ENCODE assay signal across 1 cellular context in the genomic region with DNA sequence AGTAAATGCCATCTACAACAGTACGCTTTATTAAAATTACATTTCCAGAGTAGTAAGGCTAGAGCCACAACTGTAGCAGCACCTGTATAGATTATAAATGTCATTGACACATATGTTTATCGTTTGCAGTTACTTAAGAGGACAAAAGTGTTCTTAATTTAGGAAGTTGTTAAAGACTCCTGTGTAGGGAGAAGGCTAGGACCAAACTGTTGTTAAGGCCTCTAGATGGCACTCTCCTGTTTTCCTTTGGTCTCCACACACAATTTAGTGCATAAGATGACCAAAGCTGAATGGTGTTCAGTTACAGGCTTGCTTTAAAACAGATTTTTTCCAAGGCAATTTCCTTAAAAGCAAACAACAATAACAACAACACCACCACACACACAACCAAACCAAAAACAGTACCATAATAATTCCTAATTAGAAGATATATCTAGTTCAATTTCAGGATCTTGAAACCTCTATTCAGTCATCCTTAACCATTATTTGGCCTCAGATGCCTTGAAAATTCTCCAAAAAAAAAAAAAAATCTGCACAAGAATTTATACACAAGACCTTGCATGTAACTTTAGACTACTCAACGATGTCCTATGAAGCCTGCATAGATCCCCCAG.
TF ChIP-seq lines count a peak whose summit lies in the region.

No MANE protein-coding gene starts in this region.

TF ChIP-seq in GM23338, 12 proteins besides CTCF, POLR2A, EP300 and RAD21 (continued from another document):
- TF ChIP-seq, protein P1, sequence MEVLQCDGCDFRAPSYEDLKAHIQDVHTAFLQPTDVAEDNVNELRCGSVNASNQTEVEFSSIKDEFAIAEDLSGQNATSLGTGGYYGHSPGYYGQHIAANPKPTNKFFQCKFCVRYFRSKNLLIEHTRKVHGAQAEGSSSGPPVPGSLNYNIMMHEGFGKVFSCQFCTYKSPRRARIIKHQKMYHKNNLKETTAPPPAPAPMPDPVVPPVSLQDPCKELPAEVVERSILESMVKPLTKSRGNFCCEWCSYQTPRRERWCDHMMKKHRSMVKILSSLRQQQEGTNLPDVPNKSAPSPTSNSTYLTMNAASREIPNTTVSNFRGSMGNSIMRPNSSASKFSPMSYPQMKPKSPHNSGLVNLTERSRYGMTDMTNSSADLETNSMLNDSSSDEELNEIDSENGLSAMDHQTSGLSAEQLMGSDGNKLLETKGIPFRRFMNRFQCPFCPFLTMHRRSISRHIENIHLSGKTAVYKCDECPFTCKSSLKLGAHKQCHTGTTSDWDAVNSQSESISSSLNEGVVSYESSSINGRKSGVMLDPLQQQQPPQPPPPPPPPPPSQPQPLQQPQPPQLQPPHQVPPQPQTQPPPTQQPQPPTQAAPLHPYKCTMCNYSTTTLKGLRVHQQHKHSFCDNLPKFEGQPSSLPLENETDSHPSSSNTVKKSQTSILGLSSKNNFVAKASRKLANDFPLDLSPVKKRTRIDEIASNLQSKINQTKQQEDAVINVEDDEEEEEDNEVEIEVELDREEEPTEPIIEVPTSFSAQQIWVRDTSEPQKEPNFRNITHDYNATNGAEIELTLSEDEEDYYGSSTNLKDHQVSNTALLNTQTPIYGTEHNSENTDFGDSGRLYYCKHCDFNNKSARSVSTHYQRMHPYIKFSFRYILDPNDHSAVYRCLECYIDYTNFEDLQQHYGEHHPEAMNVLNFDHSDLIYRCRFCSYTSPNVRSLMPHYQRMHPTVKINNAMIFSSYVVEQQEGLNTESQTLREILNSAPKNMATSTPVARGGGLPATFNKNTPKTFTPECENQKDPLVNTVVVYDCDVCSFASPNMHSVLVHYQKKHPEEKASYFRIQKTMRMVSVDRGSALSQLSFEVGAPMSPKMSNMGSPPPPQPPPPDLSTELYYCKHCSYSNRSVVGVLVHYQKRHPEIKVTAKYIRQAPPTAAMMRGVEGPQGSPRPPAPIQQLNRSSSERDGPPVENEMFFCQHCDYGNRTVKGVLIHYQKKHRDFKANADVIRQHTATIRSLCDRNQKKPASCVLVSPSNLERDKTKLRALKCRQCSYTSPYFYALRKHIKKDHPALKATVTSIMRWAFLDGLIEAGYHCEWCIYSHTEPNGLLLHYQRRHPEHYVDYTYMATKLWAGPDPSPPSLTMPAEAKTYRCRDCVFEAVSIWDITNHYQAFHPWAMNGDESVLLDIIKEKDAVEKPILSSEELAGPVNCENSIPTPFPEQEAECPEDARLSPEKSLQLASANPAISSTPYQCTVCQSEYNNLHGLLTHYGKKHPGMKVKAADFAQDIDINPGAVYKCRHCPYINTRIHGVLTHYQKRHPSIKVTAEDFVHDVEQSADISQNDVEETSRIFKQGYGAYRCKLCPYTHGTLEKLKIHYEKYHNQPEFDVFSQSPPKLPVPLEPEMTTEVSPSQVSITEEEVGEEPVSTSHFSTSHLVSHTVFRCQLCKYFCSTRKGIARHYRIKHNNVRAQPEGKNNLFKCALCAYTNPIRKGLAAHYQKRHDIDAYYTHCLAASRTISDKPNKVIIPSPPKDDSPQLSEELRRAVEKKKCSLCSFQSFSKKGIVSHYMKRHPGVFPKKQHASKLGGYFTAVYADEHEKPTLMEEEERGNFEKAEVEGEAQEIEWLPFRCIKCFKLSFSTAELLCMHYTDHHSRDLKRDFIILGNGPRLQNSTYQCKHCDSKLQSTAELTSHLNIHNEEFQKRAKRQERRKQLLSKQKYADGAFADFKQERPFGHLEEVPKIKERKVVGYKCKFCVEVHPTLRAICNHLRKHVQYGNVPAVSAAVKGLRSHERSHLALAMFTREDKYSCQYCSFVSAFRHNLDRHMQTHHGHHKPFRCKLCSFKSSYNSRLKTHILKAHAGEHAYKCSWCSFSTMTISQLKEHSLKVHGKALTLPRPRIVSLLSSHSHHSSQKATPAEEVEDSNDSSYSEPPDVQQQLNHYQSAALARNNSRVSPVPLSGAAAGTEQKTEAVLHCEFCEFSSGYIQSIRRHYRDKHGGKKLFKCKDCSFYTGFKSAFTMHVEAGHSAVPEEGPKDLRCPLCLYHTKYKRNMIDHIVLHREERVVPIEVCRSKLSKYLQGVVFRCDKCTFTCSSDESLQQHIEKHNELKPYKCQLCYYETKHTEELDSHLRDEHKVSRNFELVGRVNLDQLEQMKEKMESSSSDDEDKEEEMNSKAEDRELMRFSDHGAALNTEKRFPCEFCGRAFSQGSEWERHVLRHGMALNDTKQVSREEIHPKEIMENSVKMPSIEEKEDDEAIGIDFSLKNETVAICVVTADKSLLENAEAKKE (CRISPR knock-in tag; IDR thresholded peaks at IDR 0.05) = no peak
- TF ChIP-seq ZNF331 (CRISPR knock-in tag; IDR thresholded peaks at IDR 0.05; ENCODE audit: low read depth) = no peak
- no peak for TF ChIP-seq JUNB (IDR thresholded peaks at IDR 0.05; ENCODE audit: unreplicated experiment)
- TF ChIP-seq ZNF114 (CRISPR knock-in tag; IDR thresholded peaks at IDR 0.05) = no peak
- TF ChIP-seq CREB1 (CRISPR knock-in tag; IDR thresholded peaks at IDR 0.05; ENCODE audit: low read depth) = no peak
- TF ChIP-seq NANOG (IDR thresholded peaks at IDR 0.05; ENCODE audit: borderline replicate concordance) = no peak
- TF ChIP-seq EZH2 (IDR thresholded peaks at IDR 0.05; ENCODE audit: low read depth, unreplicated experiment) = no peak
TF ChIP-seq in GM23338: peak in this region for 0.
